1 cellular context compared by ENCODE assay signal in genomic region chr11:38221295-38221694, GRCh38.
A peak's percentile ranks its signal among the peaks of the same experiment; 100 is the strongest.
TF ChIP-seq lines count a peak whose summit lies in the region.

No MANE protein-coding gene starts in this region.

TF ChIP-seq in K562, 482 proteins besides CTCF, POLR2A, EP300 and RAD21 (continued from another document):
- TF ChIP-seq, protein P1, sequence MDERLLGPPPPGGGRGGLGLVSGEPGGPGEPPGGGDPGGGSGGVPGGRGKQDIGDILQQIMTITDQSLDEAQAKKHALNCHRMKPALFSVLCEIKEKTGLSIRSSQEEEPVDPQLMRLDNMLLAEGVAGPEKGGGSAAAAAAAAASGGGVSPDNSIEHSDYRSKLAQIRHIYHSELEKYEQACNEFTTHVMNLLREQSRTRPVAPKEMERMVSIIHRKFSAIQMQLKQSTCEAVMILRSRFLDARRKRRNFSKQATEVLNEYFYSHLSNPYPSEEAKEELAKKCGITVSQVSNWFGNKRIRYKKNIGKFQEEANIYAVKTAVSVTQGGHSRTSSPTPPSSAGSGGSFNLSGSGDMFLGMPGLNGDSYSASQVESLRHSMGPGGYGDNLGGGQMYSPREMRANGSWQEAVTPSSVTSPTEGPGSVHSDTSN (CRISPR knock-in tag; IDR thresholded peaks at IDR 0.05; ENCODE audit: low read depth) = no peak
- TF ChIP-seq, protein P1 (tag; conservative IDR thresholded peaks at IDR 0.05; ENCODE audit: low read depth) = 0 out of 2 replicates have a peak, but pooled peaks have one; percentile 39
- no peak for TF ChIP-seq ATF7 (IDR thresholded peaks at IDR 0.05)
- 0 out of 4 replicates have a peak, but pooled peaks of 1 of the 2 experiments have one; percentile 9 for TF ChIP-seq FOXA3 (CRISPR knock-in tag; conservative IDR thresholded peaks at IDR 0.05 in 1 of 2, IDR thresholded peaks at IDR 0.05 in 1 of 2)
- TF ChIP-seq, protein P2, sequence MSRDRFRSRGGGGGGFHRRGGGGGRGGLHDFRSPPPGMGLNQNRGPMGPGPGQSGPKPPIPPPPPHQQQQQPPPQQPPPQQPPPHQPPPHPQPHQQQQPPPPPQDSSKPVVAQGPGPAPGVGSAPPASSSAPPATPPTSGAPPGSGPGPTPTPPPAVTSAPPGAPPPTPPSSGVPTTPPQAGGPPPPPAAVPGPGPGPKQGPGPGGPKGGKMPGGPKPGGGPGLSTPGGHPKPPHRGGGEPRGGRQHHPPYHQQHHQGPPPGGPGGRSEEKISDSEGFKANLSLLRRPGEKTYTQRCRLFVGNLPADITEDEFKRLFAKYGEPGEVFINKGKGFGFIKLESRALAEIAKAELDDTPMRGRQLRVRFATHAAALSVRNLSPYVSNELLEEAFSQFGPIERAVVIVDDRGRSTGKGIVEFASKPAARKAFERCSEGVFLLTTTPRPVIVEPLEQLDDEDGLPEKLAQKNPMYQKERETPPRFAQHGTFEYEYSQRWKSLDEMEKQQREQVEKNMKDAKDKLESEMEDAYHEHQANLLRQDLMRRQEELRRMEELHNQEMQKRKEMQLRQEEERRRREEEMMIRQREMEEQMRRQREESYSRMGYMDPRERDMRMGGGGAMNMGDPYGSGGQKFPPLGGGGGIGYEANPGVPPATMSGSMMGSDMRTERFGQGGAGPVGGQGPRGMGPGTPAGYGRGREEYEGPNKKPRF (IDR thresholded peaks at IDR 0.05; ENCODE audit: low read depth, low read length) = no peak
- peak; percentile 64; the same call in 1 of the 2 replicates for TF ChIP-seq CC2D1A (IDR thresholded peaks at IDR 0.05)
- TF ChIP-seq, protein P3, sequence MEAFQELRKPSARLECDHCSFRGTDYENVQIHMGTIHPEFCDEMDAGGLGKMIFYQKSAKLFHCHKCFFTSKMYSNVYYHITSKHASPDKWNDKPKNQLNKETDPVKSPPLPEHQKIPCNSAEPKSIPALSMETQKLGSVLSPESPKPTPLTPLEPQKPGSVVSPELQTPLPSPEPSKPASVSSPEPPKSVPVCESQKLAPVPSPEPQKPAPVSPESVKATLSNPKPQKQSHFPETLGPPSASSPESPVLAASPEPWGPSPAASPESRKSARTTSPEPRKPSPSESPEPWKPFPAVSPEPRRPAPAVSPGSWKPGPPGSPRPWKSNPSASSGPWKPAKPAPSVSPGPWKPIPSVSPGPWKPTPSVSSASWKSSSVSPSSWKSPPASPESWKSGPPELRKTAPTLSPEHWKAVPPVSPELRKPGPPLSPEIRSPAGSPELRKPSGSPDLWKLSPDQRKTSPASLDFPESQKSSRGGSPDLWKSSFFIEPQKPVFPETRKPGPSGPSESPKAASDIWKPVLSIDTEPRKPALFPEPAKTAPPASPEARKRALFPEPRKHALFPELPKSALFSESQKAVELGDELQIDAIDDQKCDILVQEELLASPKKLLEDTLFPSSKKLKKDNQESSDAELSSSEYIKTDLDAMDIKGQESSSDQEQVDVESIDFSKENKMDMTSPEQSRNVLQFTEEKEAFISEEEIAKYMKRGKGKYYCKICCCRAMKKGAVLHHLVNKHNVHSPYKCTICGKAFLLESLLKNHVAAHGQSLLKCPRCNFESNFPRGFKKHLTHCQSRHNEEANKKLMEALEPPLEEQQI (IDR thresholded peaks at IDR 0.05) = peak; percentile 59; the same call in 1 of the 2 replicates
- peak; percentile 50; the same call in 1 of the 2 replicates for TF ChIP-seq PKNOX1 (IDR thresholded peaks at IDR 0.05)
- TF ChIP-seq MEIS2 (IDR thresholded peaks at IDR 0.05; ENCODE audit: partially characterized antibody) = peak; percentile 77
